Comparison of ENCODE assay signal across 1 cellular context in the genomic region with DNA sequence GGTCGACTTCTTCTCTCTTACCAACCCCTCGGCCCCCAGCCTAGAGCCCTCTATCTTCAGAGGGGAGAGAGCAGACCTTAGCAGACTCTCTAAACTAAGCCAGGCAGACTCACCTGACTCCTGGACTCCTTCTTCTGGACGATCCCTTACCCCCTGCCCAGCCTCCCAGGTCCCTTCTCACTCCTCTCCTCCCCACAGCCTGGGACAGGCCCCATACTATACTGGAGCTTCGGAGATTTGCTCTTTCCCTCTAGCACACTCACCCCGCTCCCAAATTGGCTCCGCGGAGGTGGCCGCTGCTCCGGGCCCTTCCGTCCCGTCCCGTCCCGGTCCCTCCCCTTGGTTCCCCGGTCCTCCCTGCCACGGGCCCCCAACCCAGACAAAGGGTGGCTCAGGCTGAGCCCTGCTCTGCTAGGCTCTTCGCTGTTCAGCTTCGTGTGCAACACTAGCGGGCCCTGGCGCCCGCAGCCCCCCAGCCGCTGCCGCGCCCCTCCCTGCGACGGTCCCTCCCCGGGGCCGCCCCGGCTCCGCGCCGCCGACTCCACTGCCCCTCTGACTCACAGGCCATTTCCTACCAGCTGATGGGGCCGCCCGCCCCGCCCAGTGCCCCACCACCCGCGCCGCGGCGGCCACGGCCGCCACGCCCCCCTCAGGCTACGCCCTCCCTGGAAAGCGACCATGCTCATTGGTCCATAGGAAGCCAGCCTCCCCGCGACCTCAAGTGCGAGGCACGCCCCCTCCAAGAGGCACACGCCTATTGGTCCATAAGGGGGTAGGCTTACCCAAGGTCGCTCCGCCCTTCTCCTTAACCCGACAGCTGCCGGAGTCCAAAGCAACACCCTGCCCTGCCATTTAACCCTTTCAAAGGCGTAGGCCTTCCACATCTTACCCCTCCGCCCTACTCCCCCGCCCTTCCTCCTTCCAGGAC.
TF ChIP-seq lines count a peak whose summit lies in the region.

No MANE protein-coding gene starts in this region.

TF ChIP-seq in HepG2, 621 proteins besides CTCF, POLR2A, EP300 and RAD21 (continued from another document and continues in another):
- TF ChIP-seq, protein P1, sequence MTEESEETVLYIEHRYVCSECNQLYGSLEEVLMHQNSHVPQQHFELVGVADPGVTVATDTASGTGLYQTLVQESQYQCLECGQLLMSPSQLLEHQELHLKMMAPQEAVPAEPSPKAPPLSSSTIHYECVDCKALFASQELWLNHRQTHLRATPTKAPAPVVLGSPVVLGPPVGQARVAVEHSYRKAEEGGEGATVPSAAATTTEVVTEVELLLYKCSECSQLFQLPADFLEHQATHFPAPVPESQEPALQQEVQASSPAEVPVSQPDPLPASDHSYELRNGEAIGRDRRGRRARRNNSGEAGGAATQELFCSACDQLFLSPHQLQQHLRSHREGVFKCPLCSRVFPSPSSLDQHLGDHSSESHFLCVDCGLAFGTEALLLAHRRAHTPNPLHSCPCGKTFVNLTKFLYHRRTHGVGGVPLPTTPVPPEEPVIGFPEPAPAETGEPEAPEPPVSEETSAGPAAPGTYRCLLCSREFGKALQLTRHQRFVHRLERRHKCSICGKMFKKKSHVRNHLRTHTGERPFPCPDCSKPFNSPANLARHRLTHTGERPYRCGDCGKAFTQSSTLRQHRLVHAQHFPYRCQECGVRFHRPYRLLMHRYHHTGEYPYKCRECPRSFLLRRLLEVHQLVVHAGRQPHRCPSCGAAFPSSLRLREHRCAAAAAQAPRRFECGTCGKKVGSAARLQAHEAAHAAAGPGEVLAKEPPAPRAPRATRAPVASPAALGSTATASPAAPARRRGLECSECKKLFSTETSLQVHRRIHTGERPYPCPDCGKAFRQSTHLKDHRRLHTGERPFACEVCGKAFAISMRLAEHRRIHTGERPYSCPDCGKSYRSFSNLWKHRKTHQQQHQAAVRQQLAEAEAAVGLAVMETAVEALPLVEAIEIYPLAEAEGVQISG (CRISPR knock-in tag; IDR thresholded peaks at IDR 0.05): peak; percentile 69
- peak; percentile 72 for TF ChIP-seq FOSL2 (CRISPR knock-in tag; IDR thresholded peaks at IDR 0.05)
- TF ChIP-seq TFDP1 (CRISPR knock-in tag; IDR thresholded peaks at IDR 0.05; ENCODE audit: borderline replicate concordance): peak; percentile 12; the same call in 1 of the 2 replicates
- TF ChIP-seq CC2D1A (CRISPR knock-in tag; IDR thresholded peaks at IDR 0.05): no peak
- TF ChIP-seq ZNF441 (CRISPR knock-in tag; IDR thresholded peaks at IDR 0.05; ENCODE audit: borderline replicate concordance): no peak
- TF ChIP-seq SRSF4 (IDR thresholded peaks at IDR 0.05; ENCODE audit: low read depth, low read length, poor library complexity, severe bottlenecking): no peak
- no peak for TF ChIP-seq ZZZ3 (CRISPR knock-in tag; IDR thresholded peaks at IDR 0.05; ENCODE audit: borderline replicate concordance)
- no peak for TF ChIP-seq RARG (CRISPR knock-in tag; IDR thresholded peaks at IDR 0.05; ENCODE audit: low read depth)
- no peak for TF ChIP-seq BRCA1 (CRISPR knock-in tag; IDR thresholded peaks at IDR 0.05)
- no peak for TF ChIP-seq FOXK1 (CRISPR knock-in tag; IDR thresholded peaks at IDR 0.05; ENCODE audit: borderline replicate concordance, low read depth)
- no peak for TF ChIP-seq ZNF101 (CRISPR knock-in tag; IDR thresholded peaks at IDR 0.05; ENCODE audit: borderline replicate concordance, low read depth)
- TF ChIP-seq HOXA3 (CRISPR knock-in tag; IDR thresholded peaks at IDR 0.05): no peak
- TF ChIP-seq ZNF709 (CRISPR knock-in tag; IDR thresholded peaks at IDR 0.05): no peak
- TF ChIP-seq ZNF234 (CRISPR knock-in tag; conservative IDR thresholded peaks at IDR 0.05): no peak
- TF ChIP-seq GABPB1 (CRISPR knock-in tag; IDR thresholded peaks at IDR 0.05): peak; percentile 64; the same call in 1 of the 2 replicates
- peak; percentile 46; the same call in 1 of the 2 replicates for TF ChIP-seq SMAD1 (CRISPR knock-in tag; IDR thresholded peaks at IDR 0.05; ENCODE audit: borderline replicate concordance, low read depth)
- no peak for TF ChIP-seq ZNF770 (CRISPR knock-in tag; IDR thresholded peaks at IDR 0.05)
- TF ChIP-seq SRSF9 (IDR thresholded peaks at IDR 0.05; ENCODE audit: borderline replicate concordance, insufficient read depth, low read depth, low read length, poor library complexity, severe bottlenecking): no peak
- TF ChIP-seq KLF6 (CRISPR knock-in tag; IDR thresholded peaks at IDR 0.05): no peak
- TF ChIP-seq, protein P2, sequence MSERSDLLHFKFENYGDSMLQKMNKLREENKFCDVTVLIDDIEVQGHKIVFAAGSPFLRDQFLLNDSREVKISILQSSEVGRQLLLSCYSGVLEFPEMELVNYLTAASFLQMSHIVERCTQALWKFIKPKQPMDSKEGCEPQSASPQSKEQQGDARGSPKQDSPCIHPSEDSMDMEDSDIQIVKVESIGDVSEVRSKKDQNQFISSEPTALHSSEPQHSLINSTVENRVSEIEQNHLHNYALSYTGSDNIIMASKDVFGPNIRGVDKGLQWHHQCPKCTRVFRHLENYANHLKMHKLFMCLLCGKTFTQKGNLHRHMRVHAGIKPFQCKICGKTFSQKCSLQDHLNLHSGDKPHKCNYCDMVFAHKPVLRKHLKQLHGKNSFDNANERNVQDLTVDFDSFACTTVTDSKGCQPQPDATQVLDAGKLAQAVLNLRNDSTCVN (CRISPR knock-in tag; IDR thresholded peaks at IDR 0.05; ENCODE audit: borderline replicate concordance): no peak
- no peak for TF ChIP-seq SOX6 (IDR thresholded peaks at IDR 0.05)
- TF ChIP-seq SOX6 (CRISPR knock-in tag; IDR thresholded peaks at IDR 0.05): no peak
- no peak for TF ChIP-seq ZNF7 (CRISPR knock-in tag; IDR thresholded peaks at IDR 0.05)
- TF ChIP-seq, protein P3, sequence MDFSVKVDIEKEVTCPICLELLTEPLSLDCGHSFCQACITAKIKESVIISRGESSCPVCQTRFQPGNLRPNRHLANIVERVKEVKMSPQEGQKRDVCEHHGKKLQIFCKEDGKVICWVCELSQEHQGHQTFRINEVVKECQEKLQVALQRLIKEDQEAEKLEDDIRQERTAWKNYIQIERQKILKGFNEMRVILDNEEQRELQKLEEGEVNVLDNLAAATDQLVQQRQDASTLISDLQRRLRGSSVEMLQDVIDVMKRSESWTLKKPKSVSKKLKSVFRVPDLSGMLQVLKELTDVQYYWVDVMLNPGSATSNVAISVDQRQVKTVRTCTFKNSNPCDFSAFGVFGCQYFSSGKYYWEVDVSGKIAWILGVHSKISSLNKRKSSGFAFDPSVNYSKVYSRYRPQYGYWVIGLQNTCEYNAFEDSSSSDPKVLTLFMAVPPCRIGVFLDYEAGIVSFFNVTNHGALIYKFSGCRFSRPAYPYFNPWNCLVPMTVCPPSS (IDR thresholded peaks at IDR 0.05): no peak
- no peak for TF ChIP-seq TBP (CRISPR knock-in tag; IDR thresholded peaks at IDR 0.05)
- TF ChIP-seq ZFYVE20 (CRISPR knock-in tag; IDR thresholded peaks at IDR 0.05; ENCODE audit: borderline replicate concordance, low read depth): no peak
- peak; percentile 84; the same call in 1 of the 2 replicates for TF ChIP-seq ZNF768 (CRISPR knock-in tag; IDR thresholded peaks at IDR 0.05)
- TF ChIP-seq XRCC5 (optimal IDR thresholded peaks at IDR 0.05; ENCODE audit: low read length): peak; percentile 86
- no peak for TF ChIP-seq JUNB (CRISPR knock-in tag; IDR thresholded peaks at IDR 0.05; ENCODE audit: borderline replicate concordance)
- TF ChIP-seq ZNF646 (CRISPR knock-in tag; IDR thresholded peaks at IDR 0.05): no peak
- no peak for TF ChIP-seq ZNF224 (CRISPR knock-in tag; IDR thresholded peaks at IDR 0.05)
- TF ChIP-seq PHF21A (CRISPR knock-in tag; IDR thresholded peaks at IDR 0.05): no peak
- no peak for TF ChIP-seq GABPA (IDR thresholded peaks at IDR 0.05; ENCODE audit: low read depth, low read length)
- TF ChIP-seq GABPA (CRISPR knock-in tag; IDR thresholded peaks at IDR 0.05; ENCODE audit: low read depth): 0 out of 2 replicates have a peak, but pooled peaks have one; percentile 17
- TF ChIP-seq CREM (IDR thresholded peaks at IDR 0.05): peak; percentile 12; the same call in 1 of the 2 replicates
- no peak for TF ChIP-seq CREM (CRISPR knock-in tag; IDR thresholded peaks at IDR 0.05)
- TF ChIP-seq ZNF10 (CRISPR knock-in tag; IDR thresholded peaks at IDR 0.05; ENCODE audit: borderline replicate concordance, low read depth): no peak
- no peak for TF ChIP-seq THYN1 (CRISPR knock-in tag; IDR thresholded peaks at IDR 0.05; ENCODE audit: borderline replicate concordance, low read depth)
- no peak for TF ChIP-seq SATB2 (CRISPR knock-in tag; IDR thresholded peaks at IDR 0.05)
- no peak for TF ChIP-seq PRMT3 (CRISPR knock-in tag; IDR thresholded peaks at IDR 0.05; ENCODE audit: borderline replicate concordance, low read depth)
- TF ChIP-seq NONO (IDR thresholded peaks at IDR 0.05): no peak
- TF ChIP-seq NONO (CRISPR knock-in tag; conservative IDR thresholded peaks at IDR 0.05): no peak
- TF ChIP-seq ZBTB10 (CRISPR knock-in tag; IDR thresholded peaks at IDR 0.05; ENCODE audit: borderline replicate concordance): no peak
